In the genomic region with DNA sequence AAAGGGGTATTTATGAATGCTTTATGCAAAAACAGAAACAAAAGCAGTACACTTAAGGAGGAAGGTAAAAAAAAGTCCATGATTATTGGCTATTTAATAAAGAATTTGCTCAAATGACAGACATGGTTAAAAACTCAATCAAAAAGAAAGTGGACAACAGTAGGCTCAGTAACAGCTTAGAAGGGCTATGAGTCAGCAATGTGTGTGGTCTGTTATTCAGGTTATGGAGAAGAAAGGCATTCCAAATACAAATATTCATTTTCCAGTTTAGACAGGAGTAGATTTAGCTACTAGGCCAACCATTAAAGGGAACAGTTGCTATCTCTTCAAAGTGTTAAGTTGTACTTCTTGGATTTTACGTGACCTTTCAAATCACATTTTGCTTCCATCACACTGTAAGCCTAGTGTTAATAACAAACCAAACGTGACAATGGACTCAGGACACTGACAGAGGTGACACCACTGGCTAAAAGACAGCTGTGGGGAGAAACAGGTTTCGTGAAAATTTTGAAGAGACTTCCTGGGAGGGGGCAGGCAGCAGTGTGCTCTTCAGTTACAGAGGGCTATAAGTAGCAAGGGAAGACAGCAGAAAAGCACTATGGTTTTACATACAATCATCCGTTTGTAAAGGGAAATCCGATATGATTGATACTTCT, we compare ENCODE assay signal across 1 cellular context.
TF ChIP-seq lines count a peak whose summit lies in the region.

No MANE protein-coding gene starts in this region.

TF ChIP-seq in SK-N-SH treated with all-trans-retinoic acid at 6 μM for 48 hours, 23 proteins besides CTCF, POLR2A, EP300 and RAD21 (continued from another document):
- TF ChIP-seq, protein P1, sequence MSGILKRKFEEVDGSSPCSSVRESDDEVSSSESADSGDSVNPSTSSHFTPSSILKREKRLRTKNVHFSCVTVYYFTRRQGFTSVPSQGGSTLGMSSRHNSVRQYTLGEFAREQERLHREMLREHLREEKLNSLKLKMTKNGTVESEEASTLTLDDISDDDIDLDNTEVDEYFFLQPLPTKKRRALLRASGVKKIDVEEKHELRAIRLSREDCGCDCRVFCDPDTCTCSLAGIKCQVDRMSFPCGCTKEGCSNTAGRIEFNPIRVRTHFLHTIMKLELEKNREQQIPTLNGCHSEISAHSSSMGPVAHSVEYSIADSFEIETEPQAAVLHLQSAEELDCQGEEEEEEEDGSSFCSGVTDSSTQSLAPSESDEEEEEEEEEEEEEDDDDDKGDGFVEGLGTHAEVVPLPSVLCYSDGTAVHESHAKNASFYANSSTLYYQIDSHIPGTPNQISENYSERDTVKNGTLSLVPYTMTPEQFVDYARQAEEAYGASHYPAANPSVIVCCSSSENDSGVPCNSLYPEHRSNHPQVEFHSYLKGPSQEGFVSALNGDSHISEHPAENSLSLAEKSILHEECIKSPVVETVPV (CRISPR knock-in tag; IDR thresholded peaks at IDR 0.05) = no peak
- TF ChIP-seq ZNF565 (CRISPR knock-in tag; conservative IDR thresholded peaks at IDR 0.05; ENCODE audit: low read depth) = no peak
- TF ChIP-seq TCF4 (CRISPR knock-in tag; IDR thresholded peaks at IDR 0.05; ENCODE audit: borderline replicate concordance) = no peak
